ENCODE assay signal across 8 cellular contexts in genomic region chr5:32280656-32281081, GRCh38. TPM values are rescaled to one million over a fixed set of nuclear protein-coding genes. Genes with fewer than 3 reads are reported as not detected.
A peak's percentile ranks its signal among the peaks of the same experiment; 100 is the strongest.
DNase-seq lines count a peak whose midpoint lies in the region; ATAC-seq and TF ChIP-seq lines count a peak whose summit lies in the region.

No MANE protein-coding gene starts in this region.

- H3K36me3 Mint-ChIP-seq in immature natural killer cell (peaks cover 0 to 9% (median 3%) of the 10 kb centered on the region in 3 donors), glutamatergic neuron (ENCODE audit: unreplicated experiment) (no peaks in the 10 kb centered on the region)

- DNase-seq in immature natural killer cell = peak; percentile 13 to 28 (median 26)
- DNase-seq in glutamatergic neuron = no peak
- DNase-seq in effector CD8-positive, alpha-beta T cell (lab: John Stamatoyannopoulos, UW) = no peak
- DNase-seq in activated CD4-positive, CD25-positive, alpha-beta regulatory T cell (lab: John Stamatoyannopoulos, UW) = no peak
- DNase-seq in DMS 273 (lab: John Stamatoyannopoulos, UW; ENCODE audit: unreplicated experiment) = no peak

- H3K27me3 Mint-ChIP-seq in immature natural killer cell (ENCODE audit: low read depth in 3 of 3) (peaks cover 2 to 9% (median 3%) of the 10 kb centered on the region in 3 donors), glutamatergic neuron (ENCODE audit: unreplicated experiment) (peaks cover 2% of the 10 kb centered on the region)

- TF ChIP-seq CTCF in glutamatergic neuron (IDR thresholded peaks at IDR 0.05; ENCODE audit: partially characterized antibody, unreplicated experiment) = no peak

- H3K9me3 Mint-ChIP-seq in immature natural killer cell (no peaks in the 10 kb centered on the region), glutamatergic neuron (ENCODE audit: unreplicated experiment) (peaks cover 3% of the 10 kb centered on the region)

- H3K27ac Mint-ChIP-seq in immature natural killer cell (peak overlapping the region; percentile 91 to 97 (median 95)), glutamatergic neuron (ENCODE audit: unreplicated experiment) (no peak overlapping the region)

- peaks cover 82 to 90% of the 10 kb centered on the region in 2 donors for H3K4me1 Mint-ChIP-seq in immature natural killer cell
- H3K4me1 Mint-ChIP-seq in glutamatergic neuron (ENCODE audit: low read depth, unreplicated experiment) = peaks cover 3% of the 10 kb centered on the region

- H3K4me3 Mint-ChIP-seq in immature natural killer cell (peak overlapping the region; percentile 73 to 87 (median 80)), glutamatergic neuron (ENCODE audit: unreplicated experiment) (no peak overlapping the region)

- peak; percentile 70 for ATAC-seq in GM18520 (IDR thresholded peaks at IDR 0.05; ENCODE audit: unreplicated experiment)
- ATAC-seq in GM21528 (IDR thresholded peaks at IDR 0.05; ENCODE audit: low FRiP score, unreplicated experiment) = peak; percentile 86
- ATAC-seq in HG03460 (IDR thresholded peaks at IDR 0.05; ENCODE audit: unreplicated experiment) = peak; percentile 91

RNA-seq across cellular contexts. Expression of gene MTMR12, which starts 32.1 kb away (rescaled TPM):
- 10 to 100 TPM; 17.2 to 30.5 (median 20.3) TPM for polyA plus RNA-seq in immature natural killer cell
- 25.6 TPM for total RNA-seq in glutamatergic neuron (ENCODE audit: unreplicated experiment)

Comparison
In these comparisons a context has a peak if more than half of its experiments do, and no peak if none do; other contexts are left out.
1. DNase-seq: peak in immature natural killer cell (3 of 3); none in glutamatergic neuron (single experiment), effector CD8-positive, alpha-beta T cell (single experiment), activated CD4-positive, CD25-positive, alpha-beta regulatory T cell (0 of 4) and DMS 273 (single experiment).
2. Peak in every context shown above with its lines, with median percentiles within 50 percentile points of each other: ATAC-seq.